10 cellular contexts compared by ENCODE assay signal in genomic region chr1:21668232-21669032, GRCh38. TPM values are rescaled to one million over a fixed set of nuclear protein-coding genes. Genes with fewer than 3 reads are reported as not detected.
A peak's percentile ranks its signal among the peaks of the same experiment; 100 is the strongest.
DNase-seq lines count a peak whose midpoint lies in the region; ATAC-seq and TF ChIP-seq lines count a peak whose summit lies in the region.
"Had no signal": no experiment of that assay in that cellular context is flagged by ENCODE, and none has a peak within 500 bp of the region (broad histone marks: within the 10 kb centered on the region; RNA-seq: fewer than 3 reads in every experiment).

No MANE protein-coding gene starts in this region.

- H3K27ac ChIP-seq in GM23338 (ENCODE audit: low read depth) = no peak overlapping the region
- peak overlapping the region in 56 of 59 donors; percentile 24 to 93 (median 82) for H3K27ac ChIP-seq in dorsolateral prefrontal cortex
- H3K27ac ChIP-seq in naive thymus-derived CD4-positive, alpha-beta T cell (ENCODE audit: low read depth, low read length) = no peak overlapping the region

- peaks cover 4% of the 10 kb centered on the region; the same call in 1 of the 2 replicates for H4K20me1 ChIP-seq in GM23338 (replicated peaks; ENCODE audit: insufficient read depth)

- peak overlapping the region; percentile 95 for H3K4me2 ChIP-seq in GM23338

- H3K9me2 ChIP-seq in GM23338 (ENCODE audit: insufficient read depth) = no peaks in the 10 kb centered on the region

- peaks cover 25% of the 10 kb centered on the region for H3K4me1 ChIP-seq in GM23338 (ENCODE audit: insufficient read depth)
- H3K4me1 ChIP-seq in naive thymus-derived CD4-positive, alpha-beta T cell (ENCODE audit: control insufficient read depth in 2 of 2, insufficient read depth in 2 of 2, low read length in 2 of 2) = peaks cover 0 to 18% of the 10 kb centered on the region in 2 donors

- no peaks in the 10 kb centered on the region for H3K36me3 ChIP-seq in GM23338 (ENCODE audit: insufficient read depth)
- no peaks in the 10 kb centered on the region for H3K36me3 ChIP-seq in naive thymus-derived CD4-positive, alpha-beta T cell (ENCODE audit: control insufficient read depth in 2 of 3, insufficient read depth in 3 of 3, low read length in 3 of 3)

- H3K27me3 ChIP-seq in GM23338 (ENCODE audit: insufficient read depth) (peaks cover 27% of the 10 kb centered on the region), dorsolateral prefrontal cortex (peaks cover 0 to 10% (median 0%) of the 10 kb centered on the region in 45 donors)
- H3K27me3 ChIP-seq in naive thymus-derived CD4-positive, alpha-beta T cell (ENCODE audit: control insufficient read depth in 2 of 2, insufficient read depth in 2 of 2, low read length in 2 of 2) = peaks cover 3 to 13% of the 10 kb centered on the region in 2 donors

- no peak overlapping the region for H3K27ac Mint-ChIP-seq in GM23338
- no peak overlapping the region for H3K27ac Mint-ChIP-seq in naive thymus-derived CD4-positive, alpha-beta T cell
- H3K27ac Mint-ChIP-seq: T-helper 1 cell treated with Interleukin-12 subunit alpha and Interleukin-12 subunit beta and Interleukin-4 antibody, amounts not matched to agents 30 μg/mL and 1 μg/mL, for 36 hours had no signal

- H3K4me3 Mint-ChIP-seq in GM23338 = peak overlapping the region; percentile 74
- H3K4me3 Mint-ChIP-seq in naive thymus-derived CD4-positive, alpha-beta T cell = peak overlapping the region in 6 of 10 donors; percentile 8 to 79 (median 30)

- POLR2A ChIA-PET in naive thymus-derived CD4-positive, alpha-beta T cell (lab: Charles Lee) = no interaction called here

- DNase-seq in AG09309 (ENCODE audit: low read depth) = no peak
- DNase-seq in GM23338 (ENCODE audit: low spot score) = peak; percentile 41
- peak in 1 of 10 donors; percentile 52 for DNase-seq in dorsolateral prefrontal cortex
- no peak for DNase-seq in naive thymus-derived CD4-positive, alpha-beta T cell
- DNase-seq in activated gamma-delta T cell treated with Interleukin-2 at 50 U/mL for 16 hours = no peak
- DNase-seq in NAMALWA (ENCODE audit: low spot score) = no peak
- DNase-seq in SIG-M5 treated with dmso at 0.1 percent for 504 hours (lab: John Stamatoyannopoulos, UW; ENCODE audit: unreplicated experiment) = no peak
- DNase-seq: dermis blood vessel endothelial cell had no signal

- CTCF ChIA-PET in naive thymus-derived CD4-positive, alpha-beta T cell (lab: Charles Lee) = no interaction called here

- intact Hi-C loops in dorsolateral prefrontal cortex (cut with DNase I) = loop anchor here (5.0 to 10.0 kb wide), 5 partner anchors 114 to 434 kb away; partner anchors contain the start of gene USP48 (in 1 of the 2)
- intact Hi-C loops in naive thymus-derived CD4-positive, alpha-beta T cell (cut with micrococcal nuclease) = no loop called here

- H3K36me3 Mint-ChIP-seq in GM23338 (ENCODE audit: low read depth) = no peaks in the 10 kb centered on the region
- peaks cover 0 to 3% (median 0%) of the 10 kb centered on the region in 5 donors for H3K36me3 Mint-ChIP-seq in naive thymus-derived CD4-positive, alpha-beta T cell

- peaks cover 40% of the 10 kb centered on the region for H3K4me1 Mint-ChIP-seq in GM23338
- peaks cover 0 to 13% (median 4%) of the 10 kb centered on the region in 7 donors for H3K4me1 Mint-ChIP-seq in naive thymus-derived CD4-positive, alpha-beta T cell

- TF ChIP-seq CTCF in AG09309 (IDR thresholded peaks at IDR 0.05; ENCODE audit: control insufficient read depth, insufficient read depth, low read depth, low read length, missing control alignments) = no peak
- peak; percentile 31 to 47; a peak in 2 of 4 replicates for TF ChIP-seq CTCF in GM23338 (conservative IDR thresholded peaks at IDR 0.05; ENCODE audit: low read depth in 2 of 2)
- peak in 25 of 56 donors; percentile 7 to 41 (median 21) for TF ChIP-seq CTCF in dorsolateral prefrontal cortex (IDR thresholded peaks at IDR 0.05 in 54 of 56, conservative IDR thresholded peaks at IDR 0.05 in 2 of 56; ENCODE audit: low read depth in 1 of 56, partially characterized antibody in 56 of 56)

- 0 out of 2 replicates have a peak, but pooled peaks cover 5% of the 10 kb centered on the region for H3F3A ChIP-seq in GM23338 (replicated peaks; ENCODE audit: low read depth)

- H3K27me3 Mint-ChIP-seq in GM23338 (ENCODE audit: insufficient read depth, low read depth, poor library complexity) = peaks cover 32% of the 10 kb centered on the region
- H3K27me3 Mint-ChIP-seq in naive thymus-derived CD4-positive, alpha-beta T cell = peaks cover 27 to 47% (median 36%) of the 10 kb centered on the region in 5 donors

- peak overlapping the region; percentile 97 for H2AFZ ChIP-seq in GM23338

- peak overlapping the region; percentile 5; the same call in 1 of the 2 replicates for H3K4me3 ChIP-seq in AG09309 (ENCODE audit: control insufficient read depth, low read depth, low read length)
- H3K4me3 ChIP-seq in GM23338 = peak overlapping the region; percentile 83
- H3K4me3 ChIP-seq in dorsolateral prefrontal cortex = peak overlapping the region; percentile 39 to 78 (median 64)
- no peak overlapping the region for H3K4me3 ChIP-seq in naive thymus-derived CD4-positive, alpha-beta T cell (ENCODE audit: low read length)

- no peaks in the 10 kb centered on the region for H3K9me3 Mint-ChIP-seq in GM23338
- no peaks in the 10 kb centered on the region for H3K9me3 Mint-ChIP-seq in naive thymus-derived CD4-positive, alpha-beta T cell
- H3K9me3 Mint-ChIP-seq: T-helper 1 cell treated with Interleukin-12 subunit alpha and Interleukin-12 subunit beta and Interleukin-4 antibody, amounts not matched to agents 30 μg/mL and 1 μg/mL, for 36 hours had no signal

- ATAC-seq in GM23338 (peak; percentile 4), GM19023 (IDR thresholded peaks at IDR 0.05; ENCODE audit: unreplicated experiment) (no peak)
- ATAC-seq in naive thymus-derived CD4-positive, alpha-beta T cell = no peak

- no peaks in the 10 kb centered on the region for H3K9me3 ChIP-seq in naive thymus-derived CD4-positive, alpha-beta T cell (ENCODE audit: control insufficient read depth in 2 of 3, low read length in 3 of 3)

- no peaks in the 10 kb centered on the region for H3K79me2 ChIP-seq in GM23338 (replicated peaks; ENCODE audit: insufficient read depth)

TF ChIP-seq in GM23338, 12 proteins besides CTCF, POLR2A, EP300 and RAD21 (continues in another document):
- TF ChIP-seq REST (IDR thresholded peaks at IDR 0.05; ENCODE audit: unreplicated experiment) = no peak

RNA-seq across cellular contexts. Expression of gene RAP1GAP, which starts 0.7 kb away (rescaled TPM):
- total RNA-seq in GM23338 (2014; rRNA removed; shearing (Covaris generic)) = 5.9 and 6.6 TPM in 2 replicates
- polyA plus RNA-seq in GM23338 (2016; fragmentation: Nextera tagmentation; extraction: Ambion mirVana) = 4.3 and 5.0 TPM in 2 replicates
- total RNA-seq in dorsolateral prefrontal cortex = 100 to 1,000 TPM; 108 to 286 (median 187) TPM
- 1 to 10 TPM in 1 of 5 experiments, under 1 TPM in 3, not detected in 1; 0.16 to 1.4 (median 0.42) TPM for total RNA-seq in naive thymus-derived CD4-positive, alpha-beta T cell
- polyA plus RNA-seq in naive thymus-derived CD4-positive, alpha-beta T cell = not detected

Comparison
In these comparisons a context has a peak if more than half of its experiments do, and no peak if none do; other contexts are left out.
1. H3K27ac ChIP-seq: peak in dorsolateral prefrontal cortex (56 of 59); none in GM23338 (single experiment) and naive thymus-derived CD4-positive, alpha-beta T cell (single experiment).
2. RNA of gene RAP1GAP, which starts 0.7 kb away (total RNA-seq): 108 to 286 TPM in dorsolateral prefrontal cortex; 5.9 to 6.6 TPM in GM23338 and 0.16 to 1.4 TPM in naive thymus-derived CD4-positive, alpha-beta T cell; every median in the first group is over 10 times any median in the second.
3. intact Hi-C loops: an anchor here in dorsolateral prefrontal cortex (5.0 to 10.0 kb wide); none called in naive thymus-derived CD4-positive, alpha-beta T cell.